8 cellular contexts compared by ENCODE assay signal in the genomic region with DNA sequence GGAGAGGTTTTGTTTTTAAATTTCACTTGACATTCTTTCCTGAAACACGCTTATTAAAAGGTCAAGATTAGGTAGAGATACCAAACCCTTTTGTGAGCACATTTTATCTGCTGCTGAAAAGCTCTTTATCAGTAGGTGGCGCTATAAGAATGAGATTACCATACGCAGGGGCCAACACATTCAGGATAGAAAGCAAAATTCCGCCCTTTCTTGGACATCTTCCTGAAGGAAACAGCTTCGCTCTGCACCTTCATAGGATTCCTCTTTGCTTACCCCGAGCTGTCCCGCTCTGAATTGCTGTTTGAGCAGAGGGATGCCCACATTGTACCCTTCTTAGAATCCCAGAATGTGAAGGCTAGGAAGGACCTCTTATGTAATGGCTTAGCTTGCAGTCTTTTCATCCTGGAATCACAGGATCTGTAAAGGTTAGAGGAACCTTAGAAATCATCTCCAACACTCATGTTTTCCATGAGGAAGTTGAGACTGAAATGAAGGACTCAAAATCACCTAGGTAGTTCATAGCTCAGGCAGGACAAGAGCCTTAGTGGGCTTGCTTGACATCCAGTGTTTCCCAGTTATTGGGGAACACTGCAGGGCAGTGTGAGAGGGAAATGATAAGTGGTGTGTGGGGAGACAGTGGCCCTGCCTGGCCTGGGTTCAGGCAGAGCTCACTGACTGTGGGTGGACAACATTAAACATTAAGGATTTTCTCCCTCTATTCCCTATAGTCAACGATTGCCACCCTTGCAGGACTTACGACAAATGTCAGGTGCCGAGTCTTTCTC. TPM values are rescaled to one million over a fixed set of nuclear protein-coding genes. Genes with fewer than 3 reads are reported as not detected.
DNase-seq lines count a peak whose midpoint lies in the region; ATAC-seq and TF ChIP-seq lines count a peak whose summit lies in the region.

No MANE protein-coding gene starts in this region.

- no peak overlapping the region for H3K4me3 ChIP-seq in body of pancreas

- peak; percentile 46 to 90 (median 80) for TF ChIP-seq CTCF in body of pancreas (IDR thresholded peaks at IDR 0.05)

- H3K27me3 ChIP-seq in body of pancreas = no peaks in the 10 kb centered on the region

- peak; percentile 45 for ATAC-seq in body of pancreas
- ATAC-seq in GM18505 (IDR thresholded peaks at IDR 0.05; ENCODE audit: unreplicated experiment) = no peak

- H3K4me1 ChIP-seq in body of pancreas = no peaks in the 10 kb centered on the region

- TF ChIP-seq POLR2A in body of pancreas (IDR thresholded peaks at IDR 0.05) = no peak
- TF ChIP-seq POLR2A in GM18505 (IDR thresholded peaks at IDR 0.05; ENCODE audit: borderline replicate concordance, extremely low read depth, insufficient read depth, insufficient read length) = no peak

- H3K9me3 ChIP-seq in body of pancreas = no peaks in the 10 kb centered on the region

- no peaks in the 10 kb centered on the region for H3K36me3 ChIP-seq in body of pancreas (replicated peaks in 1 of 2; ENCODE audit: insufficient read depth in 1 of 2, low read depth in 2 of 2)

- intact Hi-C loops in body of pancreas (cut with DNase I) = loop anchor here (5.0 kb wide), 1 partner anchor 475 kb away; no protein-coding TSS in a partner anchor

- WGBS in body of pancreas, 2 donors = 28 to 29% methylated on average over 10 of the region's 10 CpGs

- no peak overlapping the region for H3K27ac ChIP-seq in body of pancreas

- DNase-seq in DMS53 (lab: John Stamatoyannopoulos, UW) = peak; percentile 83
- peak; percentile 64 for DNase-seq in HT1080 (ENCODE audit: low read depth)
- DNase-seq in NCI-H82 treated with DMSO at 0.1 percent for 48 hours (lab: John Stamatoyannopoulos, UW; ENCODE audit: unreplicated experiment) = peak; percentile 43
- DNase-seq in body of pancreas = peak; percentile 11 to 44 (median 12)
- peak; percentile 38 for DNase-seq in iPS DF 19.7 (ENCODE audit: low read depth, low spot score)
- DNase-seq in smooth muscle cell of the brain vasculature (ENCODE audit: low read depth, low spot score) = peak; percentile 39
- DNase-seq in activated CD4-positive, alpha-beta T cell treated with anti-CD3 and anti-CD28 coated beads, Interleukin-2, amount 50 U/mL, for 1 hour = no peak

RNA-seq across cellular contexts. Expression of gene CRY1, which starts 38.7 kb away (rescaled TPM):
- 11.5 and 11.9 TPM in 2 replicates for total RNA-seq in HT1080 (2014; rRNA removed; shearing (Covaris generic))
- polyA plus RNA-seq in HT1080 (2015; cell fraction: cytosol; rRNA removed) = 9.6 and 10.9 TPM in 2 replicates
- polyA plus RNA-seq in HT1080 (2015; cell fraction: nucleus; rRNA removed) = 21.1 and 21.6 TPM in 2 replicates
- total RNA-seq in body of pancreas = 10 to 100 TPM; 12.5 to 15.6 TPM
